ENCODE assay signal across 14 cellular contexts in the genomic region with DNA sequence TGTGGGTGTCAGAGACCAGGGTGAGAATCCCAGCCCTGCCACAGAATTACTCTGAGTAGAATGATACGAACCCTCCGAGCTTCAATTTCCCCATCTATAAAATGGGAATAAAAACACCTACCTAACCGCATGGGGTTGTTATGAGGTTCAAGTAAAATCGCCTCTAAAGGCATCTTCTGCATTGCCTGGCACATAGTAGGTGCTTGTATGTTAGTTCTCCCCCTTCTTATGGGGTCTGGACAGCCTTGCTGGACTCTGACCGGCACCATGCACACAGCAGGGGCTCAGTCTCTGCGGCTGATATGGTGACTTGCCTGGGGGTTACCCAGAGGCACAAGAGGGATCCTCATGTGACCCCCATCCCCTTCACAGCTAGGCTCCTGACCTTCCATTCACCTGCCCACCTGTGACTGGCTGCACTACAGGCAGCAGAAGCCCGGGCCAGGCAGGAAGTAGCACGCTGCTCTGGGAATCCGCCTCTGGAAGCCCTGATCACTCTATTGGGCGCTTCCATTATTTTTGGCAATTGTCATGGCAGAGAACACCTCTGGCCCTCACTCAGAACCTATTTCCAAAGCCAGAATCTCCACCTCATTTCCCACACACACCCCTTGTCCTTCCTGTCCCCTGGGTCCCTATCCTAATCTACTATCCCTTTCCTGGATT. TPM values are rescaled to one million over a fixed set of nuclear protein-coding genes. Genes with fewer than 3 reads are reported as not detected.
DNase-seq lines count a peak whose midpoint lies in the region; ATAC-seq and TF ChIP-seq lines count a peak whose summit lies in the region.
"Had no signal": no experiment of that assay in that cellular context is flagged by ENCODE, and none has a peak within 500 bp of the region (broad histone marks: within the 10 kb centered on the region; RNA-seq: fewer than 3 reads in every experiment).

No MANE protein-coding gene starts in this region.

- no peak overlapping the region for H3K4me3 Mint-ChIP-seq in neural progenitor cell
- H3K4me3 Mint-ChIP-seq: activated T-helper 1 cell treated with anti-CD3 and anti-CD28 coated beads, Interleukin-12 subunit alpha, Interleukin-12 subunit beta, Interleukin-2, Interleukin-4 antibody, amounts not matched to agents 30 ng/mL and 10 ng/mL and 1 ng/mL, durations not matched to agents 14 hours and 24 hours and 36 hours; immature natural killer cell; stimulated activated effector memory CD8-positive, alpha-beta T cell treated with anti-CD3 and anti-CD28 coated beads, Interleukin-12 subunit alpha, Interleukin-12 subunit beta, amount 100 ng/mL, for 72 hours had no signal

- no peak overlapping the region for H3K4me2 ChIP-seq in neural progenitor cell
- H3K4me2 ChIP-seq in PC-9 = no peak overlapping the region

- peaks cover 7% of the 10 kb centered on the region for H3K36me3 Mint-ChIP-seq in neural progenitor cell
- H3K36me3 Mint-ChIP-seq: stimulated activated effector memory CD8-positive, alpha-beta T cell treated with anti-CD3 and anti-CD28 coated beads, Interleukin-12 subunit alpha, Interleukin-12 subunit beta, amount 100 ng/mL, for 72 hours had no signal

- ATAC-seq in RWPE2 (ENCODE audit: low read depth) (no peak), upper lobe of right lung (no peak), HG02763 (IDR thresholded peaks at IDR 0.05; ENCODE audit: unreplicated experiment) (no peak)
- ATAC-seq: stimulated activated effector memory CD8-positive, alpha-beta T cell treated with anti-CD3 and anti-CD28 coated beads, Interleukin-12 subunit alpha, Interleukin-12 subunit beta, amount 100 ng/mL, for 72 hours had no signal

- H3K27ac Mint-ChIP-seq in neural progenitor cell = peak overlapping the region; percentile 21
- H3K27ac Mint-ChIP-seq: activated T-helper 1 cell treated with anti-CD3 and anti-CD28 coated beads, Interleukin-12 subunit alpha, Interleukin-12 subunit beta, Interleukin-2, Interleukin-4 antibody, amounts not matched to agents 30 ng/mL and 10 ng/mL and 1 ng/mL, durations not matched to agents 14 hours and 24 hours and 36 hours; immature natural killer cell had no signal

- POLR2A ChIA-PET in PC-9 (lab: Charles Lee; ENCODE audit: unreplicated experiment) = no interaction called here

- DNase-seq in RWPE2 (ENCODE audit: low spot score) (no peak), neural progenitor cell (ENCODE audit: low spot score) (no peak), upper lobe of right lung (no peak), PC-9 (no peak)
- DNase-seq in activated CD8-positive, alpha-beta memory T cell treated with anti-CD3 and anti-CD28 coated beads, Interleukin-2, amount 50 U/mL, for 4 hours = no peak
- DNase-seq: immature natural killer cell; NCI-H1092; NCI-H446 treated with DMSO at 0.1 percent for 48 hours; stimulated activated CD4-positive, alpha-beta T cell treated with anti-CD3 and anti-CD28 coated beads, Interleukin-2, amount 100 ng/mL, for 24 hours had no signal

- peaks cover 5% of the 10 kb centered on the region for H3F3A ChIP-seq in neural progenitor cell (ENCODE audit: low read depth)
- no peaks in the 10 kb centered on the region for H3F3A ChIP-seq in PC-9 (ENCODE audit: insufficient read depth, low read depth)

- CTCF ChIA-PET in PC-9 (lab: Charles Lee) = no interaction called here

- no TSS peak for BruUV-seq in PC-9 (replicated peaks; lab: Mats Ljungman, UMichigan)

- H3K36me3 ChIP-seq in RWPE2 (ENCODE audit: low read depth) (peaks cover 42% of the 10 kb centered on the region), esophagus (ENCODE audit: control insufficient read depth in 2 of 2, insufficient read depth in 2 of 2, low read length in 1 of 2) (peaks cover 0 to 4% of the 10 kb centered on the region in 2 donors), neural progenitor cell (no peaks in the 10 kb centered on the region), upper lobe of right lung (no peaks in the 10 kb centered on the region), PC-9 (ENCODE audit: low read depth) (no peaks in the 10 kb centered on the region)

- H2AFZ ChIP-seq in neural progenitor cell (replicated peaks) = no peak overlapping the region
- no peak overlapping the region for H2AFZ ChIP-seq in PC-9

- intact Hi-C loops in upper lobe of right lung (cut with DNase I) = no loop called here
- intact Hi-C loops in PC-9 (cut with micrococcal nuclease; ENCODE audit: unreplicated experiment) = no loop called here

- H3K27me3 Mint-ChIP-seq in neural progenitor cell (ENCODE audit: insufficient read depth, low read depth) = peaks cover 3% of the 10 kb centered on the region

- H3K4me3 ChIP-seq in RWPE2 (ENCODE audit: severe bottlenecking) (no peak overlapping the region), esophagus (ENCODE audit: low read depth in 1 of 2, low read length in 2 of 2) (no peak overlapping the region), neural progenitor cell (no peak overlapping the region), upper lobe of right lung (peak overlapping the region; percentile 17), PC-9 (no peak overlapping the region)
- H3K4me3 ChIP-seq: SK-N-MC had no signal

- H3K27me3 ChIP-seq in RWPE2 (ENCODE audit: insufficient read depth, poor library complexity, severe bottlenecking) = no peaks in the 10 kb centered on the region
- H3K27me3 ChIP-seq in esophagus (ENCODE audit: control insufficient read depth in 1 of 2, insufficient read depth in 2 of 2, low read length in 2 of 2) = no peaks in the 10 kb centered on the region
- peaks cover 31% of the 10 kb centered on the region for H3K27me3 ChIP-seq in neural progenitor cell
- no peaks in the 10 kb centered on the region for H3K27me3 ChIP-seq in upper lobe of right lung
- H3K27me3 ChIP-seq in PC-9 (ENCODE audit: insufficient read depth, low read depth) = no peaks in the 10 kb centered on the region

- no peaks in the 10 kb centered on the region for H3K9me3 Mint-ChIP-seq in neural progenitor cell
- H3K9me3 Mint-ChIP-seq: activated T-helper 1 cell treated with anti-CD3 and anti-CD28 coated beads, Interleukin-12 subunit alpha, Interleukin-12 subunit beta, Interleukin-2, Interleukin-4 antibody, amounts not matched to agents 30 ng/mL and 10 ng/mL and 1 ng/mL, durations not matched to agents 14 hours and 24 hours and 36 hours; immature natural killer cell; stimulated activated effector memory CD8-positive, alpha-beta T cell treated with anti-CD3 and anti-CD28 coated beads, Interleukin-12 subunit alpha, Interleukin-12 subunit beta, amount 100 ng/mL, for 72 hours had no signal

- no peaks in the 10 kb centered on the region for H3K9me2 ChIP-seq in PC-9 (ENCODE audit: insufficient read depth)

- H3K79me2 ChIP-seq in neural progenitor cell (ENCODE audit: low read depth) (no peaks in the 10 kb centered on the region), PC-9 (ENCODE audit: low read depth) (no peaks in the 10 kb centered on the region)

- peaks cover 45% of the 10 kb centered on the region for H3K4me1 ChIP-seq in RWPE2 (ENCODE audit: insufficient read depth, poor library complexity, severe bottlenecking)
- peaks cover 6 to 34% of the 10 kb centered on the region in 2 donors for H3K4me1 ChIP-seq in esophagus (ENCODE audit: control insufficient read depth in 2 of 2, insufficient read depth in 2 of 2, low read length in 1 of 2)
- H3K4me1 ChIP-seq in neural progenitor cell = peaks cover 8% of the 10 kb centered on the region
- H3K4me1 ChIP-seq in upper lobe of right lung = peaks cover 58% of the 10 kb centered on the region
- peaks cover 8% of the 10 kb centered on the region; the same call in 1 of the 2 replicates for H3K4me1 ChIP-seq in PC-9 (replicated peaks; ENCODE audit: insufficient read depth)

- H3K9me3 ChIP-seq in RWPE2 (ENCODE audit: severe bottlenecking) (no peaks in the 10 kb centered on the region), esophagus (ENCODE audit: control insufficient read depth in 2 of 2, insufficient read depth in 1 of 2, low read depth in 1 of 2, low read length in 1 of 2) (no peaks in the 10 kb centered on the region), neural progenitor cell (ENCODE audit: low read depth) (no peaks in the 10 kb centered on the region), upper lobe of right lung (no peaks in the 10 kb centered on the region), PC-9 (ENCODE audit: insufficient read depth, low read depth) (no peaks in the 10 kb centered on the region)

- H3K9ac ChIP-seq in neural progenitor cell = no peak overlapping the region

- H4K20me1 ChIP-seq in neural progenitor cell (ENCODE audit: low read depth) (peaks cover 17% of the 10 kb centered on the region), PC-9 (ENCODE audit: insufficient read depth) (no peaks in the 10 kb centered on the region)

- TF ChIP-seq CTCF in RWPE2 (IDR thresholded peaks at IDR 0.05; ENCODE audit: poor library complexity, severe bottlenecking) = no peak
- no peak for TF ChIP-seq CTCF in neural progenitor cell (IDR thresholded peaks at IDR 0.05)
- no peak for TF ChIP-seq CTCF in upper lobe of right lung (IDR thresholded peaks at IDR 0.05)
- TF ChIP-seq CTCF in PC-9 (conservative IDR thresholded peaks at IDR 0.05) = no peak

- 71 to 74% methylated on average over 10 of the region's 10 CpGs for WGBS in esophagus, 2 donors

- H3K27ac ChIP-seq in RWPE2 (ENCODE audit: poor library complexity, severe bottlenecking) (peak overlapping the region; percentile 89), esophagus (ENCODE audit: low read depth in 2 of 2, low read length in 1 of 2) (peak overlapping the region; percentile 40 to 41), neural progenitor cell (no peak overlapping the region), upper lobe of right lung (peak overlapping the region; percentile 72), PC-9 (no peak overlapping the region)
- H3K27ac ChIP-seq: SK-N-MC had no signal

- H3K4me1 Mint-ChIP-seq in neural progenitor cell = peaks cover 54% of the 10 kb centered on the region

RNA-seq across cellular contexts. Expression of a gene that starts 6.0 kb away (rescaled TPM):
- 10 to 100 TPM; 14.9 to 34.2 TPM for polyA plus RNA-seq in esophagus
- total RNA-seq in neural progenitor cell (ENCODE audit: low replicate concordance) = 2.3 and 4.7 TPM in 2 replicates
- total RNA-seq in upper lobe of right lung = 35.2 TPM
- total RNA-seq in PC-9 (2021) = 12.5 and 14.0 TPM in 2 replicates

Comparison
In these comparisons a context has a peak if more than half of its experiments do, and no peak if none do; other contexts are left out.
1. H3K27ac ChIP-seq: peak in RWPE2 (single experiment), esophagus (2 of 2) and upper lobe of right lung (single experiment); none in neural progenitor cell (single experiment) and PC-9 (single experiment).